25 cellular contexts compared by ENCODE assay signal in genomic region chr16:51951668-51952298, GRCh38.
DNase-seq lines count a peak whose midpoint lies in the region; TF ChIP-seq lines count a peak whose summit lies in the region.
"Had no signal": no experiment of that assay in that cellular context is flagged by ENCODE, and none has a peak within 500 bp of the region (broad histone marks: within the 10 kb centered on the region; RNA-seq: fewer than 3 reads in every experiment).

No MANE protein-coding gene starts in this region.

- no peak overlapping the region for H3K4me3 Mint-ChIP-seq in endodermal cell
- no peak overlapping the region for H3K4me3 Mint-ChIP-seq in neural progenitor cell
- H3K4me3 Mint-ChIP-seq: activated naive CD4-positive, alpha-beta T cell treated with anti-CD3 and anti-CD28 coated beads for 36 hours; activated T-cell treated with anti-CD3 and anti-CD28 coated beads, Interleukin-2, amount 50 U/mL, for 72 hours; B cell; IgD-negative memory B cell; memory B cell; naive B cell; stimulated activated naive CD8-positive, alpha-beta T cell treated with anti-CD3 and anti-CD28 coated beads, Interleukin-15, Interleukin-2, amounts not matched to agents 100 ng/mL and 50 ng/mL, for 24 hours had no signal

- H3K27me3 ChIP-seq in HUES64 (ENCODE audit: insufficient read depth, low read length) = no peaks in the 10 kb centered on the region
- H3K27me3 ChIP-seq in endodermal cell (ENCODE audit: control insufficient read depth, insufficient read depth, low read length, poor library complexity, severe bottlenecking) = no peaks in the 10 kb centered on the region
- H3K27me3 ChIP-seq in neural progenitor cell = no peaks in the 10 kb centered on the region
- H3K27me3 ChIP-seq in effector memory CD4-positive, alpha-beta T cell (replicated peaks; ENCODE audit: control insufficient read depth, insufficient read depth, low read length, poor library complexity, severe bottlenecking) = no peaks in the 10 kb centered on the region
- H3K27me3 ChIP-seq: hepatocyte, SJSA1, thyroid gland had no signal

- H3K4me1 ChIP-seq in HUES64 (ENCODE audit: insufficient read depth, low read length) = peaks cover 44% of the 10 kb centered on the region
- no peaks in the 10 kb centered on the region for H3K4me1 ChIP-seq in endodermal cell (ENCODE audit: control insufficient read depth, insufficient read depth, low read length)
- peaks cover 13% of the 10 kb centered on the region for H3K4me1 ChIP-seq in neural progenitor cell
- no peaks in the 10 kb centered on the region for H3K4me1 ChIP-seq in effector memory CD4-positive, alpha-beta T cell (ENCODE audit: control insufficient read depth, insufficient read depth, low read length, poor library complexity, severe bottlenecking)
- H3K4me1 ChIP-seq: SJSA1, spleen, thyroid gland had no signal

- H3K9me3 Mint-ChIP-seq in endodermal cell (no peaks in the 10 kb centered on the region), neural progenitor cell (no peaks in the 10 kb centered on the region)
- H3K9me3 Mint-ChIP-seq: IgD-negative memory B cell; stimulated activated naive CD8-positive, alpha-beta T cell treated with anti-CD3 and anti-CD28 coated beads, Interleukin-15, Interleukin-2, amounts not matched to agents 100 ng/mL and 50 ng/mL, for 24 hours had no signal

- H3K9ac ChIP-seq in HUES64 (ENCODE audit: low read depth, low read length) = no peak overlapping the region
- no peak overlapping the region for H3K9ac ChIP-seq in endodermal cell (ENCODE audit: extremely low read depth, low read length, poor library complexity, severe bottlenecking)
- H3K9ac ChIP-seq in neural progenitor cell = no peak overlapping the region

- DNase-seq in NCI-H2029 (lab: John Stamatoyannopoulos, UW) (peak; percentile 8), NCI-H2029 treated with DMSO at 0.1 percent for 48 hours (lab: John Stamatoyannopoulos, UW) (no peak), endodermal cell (peak; percentile 87), neural progenitor cell (ENCODE audit: low spot score) (peak; percentile 41), hippocampal formation (lab: John Stamatoyannopoulos, UW) (no peak)
- DNase-seq in effector memory CD4-positive, alpha-beta T cell = no peak
- no peak for DNase-seq in stimulated activated CD4-positive, alpha-beta T cell treated with anti-CD3 and anti-CD28 coated beads, Interleukin-4, amount 100 ng/mL, for 4 hours
- DNase-seq: activated CD4-positive, alpha-beta T cell treated with anti-CD3 and anti-CD28 coated beads for 4 hours; activated naive CD4-positive, alpha-beta T cell treated with anti-CD3 and anti-CD28 coated beads for 36 hours; activated T-cell treated with anti-CD3 and anti-CD28 coated beads, Interleukin-2, amount 50 U/mL, for 72 hours; amygdala; dorsolateral prefrontal cortex; foreskin fibroblast; naive B cell; NCI-H2171 treated with DMSO at 0.1 percent for 48 hours; spleen; stimulated activated CD4-positive, alpha-beta T cell treated with anti-CD3 and anti-CD28 coated beads, Interleukin-4, amount 100 ng/mL, for 24 hours; thyroid gland had no signal

- peaks cover 9% of the 10 kb centered on the region for H3F3A ChIP-seq in neural progenitor cell (ENCODE audit: low read depth)

- peak overlapping the region; percentile 18 for H3K4me2 ChIP-seq in neural progenitor cell
- H3K4me2 ChIP-seq: hepatocyte had no signal

- H3K27ac Mint-ChIP-seq in endodermal cell (no peak overlapping the region), neural progenitor cell (no peak overlapping the region)
- H3K27ac Mint-ChIP-seq: activated naive CD4-positive, alpha-beta T cell treated with anti-CD3 and anti-CD28 coated beads for 36 hours; activated T-cell treated with anti-CD3 and anti-CD28 coated beads, Interleukin-2, amount 50 U/mL, for 72 hours; B cell; IgD-negative memory B cell; memory B cell; naive B cell; stimulated activated naive CD8-positive, alpha-beta T cell treated with anti-CD3 and anti-CD28 coated beads, Interleukin-15, Interleukin-2, amounts not matched to agents 100 ng/mL and 50 ng/mL, for 24 hours had no signal

- peak overlapping the region; percentile 34 for H2AFZ ChIP-seq in neural progenitor cell (replicated peaks)
- H2AFZ ChIP-seq: hepatocyte had no signal

- WGBS in HUES64 = 25% methylated on average over 7 of the region's 7 CpGs
- WGBS in endodermal cell (ENCODE audit: insufficient coverage in 1 of 2, insufficient read length in 1 of 2), 2 experiments = 58 to 69% methylated on average over 6 to 7 of the region's 7 CpGs

- H3K4me1 Mint-ChIP-seq in endodermal cell = peaks cover 24% of the 10 kb centered on the region
- H3K4me1 Mint-ChIP-seq in neural progenitor cell = peaks cover 8% of the 10 kb centered on the region
- H3K4me1 Mint-ChIP-seq: B cell, IgD-negative memory B cell, memory B cell, naive B cell had no signal

- H4K20me1 ChIP-seq in neural progenitor cell (ENCODE audit: low read depth) = no peaks in the 10 kb centered on the region

- no peaks in the 10 kb centered on the region for H3K79me2 ChIP-seq in neural progenitor cell (ENCODE audit: low read depth)
- H3K79me2 ChIP-seq: hepatocyte had no signal

- no peaks in the 10 kb centered on the region for H3K36me3 ChIP-seq in HUES64 (ENCODE audit: insufficient read depth, low read length)
- no peaks in the 10 kb centered on the region for H3K36me3 ChIP-seq in endodermal cell (ENCODE audit: control insufficient read depth, insufficient read depth, low read length)
- H3K36me3 ChIP-seq in neural progenitor cell = no peaks in the 10 kb centered on the region
- no peaks in the 10 kb centered on the region for H3K36me3 ChIP-seq in effector memory CD4-positive, alpha-beta T cell (ENCODE audit: control insufficient read depth, insufficient read depth, low read length)
- H3K36me3 ChIP-seq: SJSA1, spleen, thyroid gland had no signal

- TF ChIP-seq CTCF in endodermal cell (conservative IDR thresholded peaks at IDR 0.05) (no peak), neural progenitor cell (IDR thresholded peaks at IDR 0.05) (no peak)

- no peaks in the 10 kb centered on the region for H3K9me3 ChIP-seq in HUES64 (ENCODE audit: insufficient read depth, low read depth, low read length)
- H3K9me3 ChIP-seq in endodermal cell (ENCODE audit: control insufficient read depth, low read length) = no peaks in the 10 kb centered on the region
- no peaks in the 10 kb centered on the region for H3K9me3 ChIP-seq in neural progenitor cell (ENCODE audit: low read depth)
- H3K9me3 ChIP-seq in effector memory CD4-positive, alpha-beta T cell (ENCODE audit: control insufficient read depth, low read length) = no peaks in the 10 kb centered on the region
- H3K9me3 ChIP-seq: SJSA1, spleen, thyroid gland had no signal

- H3K4me3 ChIP-seq in HUES64 (ENCODE audit: low read length) (no peak overlapping the region), endodermal cell (ENCODE audit: low read length) (no peak overlapping the region), neural progenitor cell (no peak overlapping the region)
- no peak overlapping the region for H3K4me3 ChIP-seq in effector memory CD4-positive, alpha-beta T cell (ENCODE audit: insufficient read depth, low read depth, low read length, poor library complexity, severe bottlenecking)
- H3K4me3 ChIP-seq: dorsolateral prefrontal cortex, hepatocyte, SJSA1, spleen, thyroid gland had no signal

- no peaks in the 10 kb centered on the region for H3K36me3 Mint-ChIP-seq in endodermal cell (ENCODE audit: low read depth)
- no peaks in the 10 kb centered on the region for H3K36me3 Mint-ChIP-seq in neural progenitor cell
- H3K36me3 Mint-ChIP-seq: IgD-negative memory B cell, memory B cell, naive B cell had no signal

- H3K27me3 Mint-ChIP-seq in endodermal cell (ENCODE audit: insufficient read depth) (no peaks in the 10 kb centered on the region), neural progenitor cell (ENCODE audit: insufficient read depth, low read depth) (peaks cover 4% of the 10 kb centered on the region)
- H3K27me3 Mint-ChIP-seq: B cell; stimulated activated naive CD8-positive, alpha-beta T cell treated with anti-CD3 and anti-CD28 coated beads, Interleukin-15, Interleukin-2, amounts not matched to agents 100 ng/mL and 50 ng/mL, for 24 hours had no signal

- H3K27ac ChIP-seq in HUES64 (ENCODE audit: low read depth, low read length) = peak overlapping the region; percentile 69; the same call in 1 of the 2 replicates
- H3K27ac ChIP-seq in endodermal cell (ENCODE audit: low read depth, low read length) = no peak overlapping the region
- no peak overlapping the region for H3K27ac ChIP-seq in neural progenitor cell
- H3K27ac ChIP-seq in effector memory CD4-positive, alpha-beta T cell (ENCODE audit: insufficient read depth, low read length, poor library complexity, severe bottlenecking) = no peak overlapping the region
- H3K27ac ChIP-seq: dorsolateral prefrontal cortex, hepatocyte, SJSA1, spleen, thyroid gland had no signal

Comparison
In these comparisons a context has a peak if more than half of its experiments do, and no peak if none do; other contexts are left out.
1. DNase-seq: peak in NCI-H2029 (single experiment), endodermal cell (single experiment) and neural progenitor cell (single experiment); none in NCI-H2029 treated with DMSO at 0.1 percent for 48 hours (single experiment), hippocampal formation (0 of 2), effector memory CD4-positive, alpha-beta T cell (0 of 3) and stimulated activated CD4-positive, alpha-beta T cell treated with anti-CD3 and anti-CD28 coated beads, Interleukin-4, amount 100 ng/mL, for 4 hours (0 of 2).